In genomic region chr14:42047421-42048045, GRCh38 we compare ENCODE assay signal across 18 cellular contexts.
DNase-seq lines count a peak whose midpoint lies in the region; ATAC-seq and TF ChIP-seq lines count a peak whose summit lies in the region.
"Had no signal": no experiment of that assay in that cellular context is flagged by ENCODE, and none has a peak within 500 bp of the region (broad histone marks: within the 10 kb centered on the region; RNA-seq: fewer than 3 reads in every experiment).

No MANE protein-coding gene starts in this region.

- H3K27me3 ChIP-seq in Karpas-422 (ENCODE audit: low read length): no peaks in the 10 kb centered on the region
- H3K27me3 ChIP-seq in RWPE2 (ENCODE audit: insufficient read depth, poor library complexity, severe bottlenecking): peaks cover 6% of the 10 kb centered on the region
- H3K27me3 ChIP-seq in smooth muscle cell (ENCODE audit: low read depth): no peaks in the 10 kb centered on the region
- H3K27me3 ChIP-seq: brain microvascular endothelial cell, left lung had no signal

- peaks cover 4% of the 10 kb centered on the region for H3F3A ChIP-seq in smooth muscle cell (ENCODE audit: low read depth)

- no peak overlapping the region for H3K27ac ChIP-seq in Karpas-422 (ENCODE audit: low read length)
- H3K27ac ChIP-seq in RWPE2 (ENCODE audit: poor library complexity, severe bottlenecking): no peak overlapping the region
- peak overlapping the region; percentile 33 for H3K27ac ChIP-seq in smooth muscle cell (ENCODE audit: low read depth)
- H3K27ac ChIP-seq: brain microvascular endothelial cell, GM23248, left lung had no signal

- 20% methylated on average over 3 of the region's 3 CpGs for WGBS in smooth muscle cell (ENCODE audit: low lambda C conversion rate)

- TF ChIP-seq CTCF in RWPE2 (IDR thresholded peaks at IDR 0.05; ENCODE audit: poor library complexity, severe bottlenecking) (no peak), cardiac fibroblast (IDR thresholded peaks at IDR 0.05; ENCODE audit: low read depth, low read length) (no peak), smooth muscle cell (IDR thresholded peaks at IDR 0.05; ENCODE audit: borderline replicate concordance, insufficient read depth, poor library complexity, severe bottlenecking) (no peak)

- no peak overlapping the region for H3K4me3 ChIP-seq in Karpas-422 (ENCODE audit: low read length)
- H3K4me3 ChIP-seq in RWPE2 (ENCODE audit: severe bottlenecking): no peak overlapping the region
- no peak overlapping the region for H3K4me3 ChIP-seq in cardiac fibroblast (replicated peaks in 1 of 2; ENCODE audit: low read depth in 2 of 2, low read length in 2 of 2)
- no peak overlapping the region for H3K4me3 ChIP-seq in smooth muscle cell
- H3K4me3 ChIP-seq: GM23248, left lung had no signal

- H3K36me3 ChIP-seq in Karpas-422 (ENCODE audit: insufficient read depth, low read length) (no peaks in the 10 kb centered on the region), RWPE2 (ENCODE audit: low read depth) (no peaks in the 10 kb centered on the region), smooth muscle cell (ENCODE audit: low read depth) (no peaks in the 10 kb centered on the region)
- H3K36me3 ChIP-seq: brain microvascular endothelial cell, left lung had no signal

- no peak for TF ChIP-seq POLR2A in erythroblast (IDR thresholded peaks at IDR 0.05; ENCODE audit: low read length)

- H3K4me2 ChIP-seq in Karpas-422 (ENCODE audit: low read depth, low read length, poor library complexity, severe bottlenecking) (no peak overlapping the region), smooth muscle cell (peak overlapping the region; percentile 32)

- H3K79me2 ChIP-seq in Karpas-422 (ENCODE audit: low read length) (no peaks in the 10 kb centered on the region), smooth muscle cell (ENCODE audit: low read depth) (no peaks in the 10 kb centered on the region)

- DNase-seq in Karpas-422 (no peak), RWPE2 (ENCODE audit: low spot score) (no peak), cardiac fibroblast (ENCODE audit: low read depth in 2 of 2) (peak; percentile 1 to 29), smooth muscle cell (lab: John Stamatoyannopoulos, UW; ENCODE audit: unreplicated experiment) (no peak), erythroblast (lab: John Stamatoyannopoulos, UW) (no peak), HPDE6-E6E7 (ENCODE audit: extremely low spot score) (no peak)
- DNase-seq in activated naive CD4-positive, alpha-beta T cell treated with anti-CD3 and anti-CD28 coated beads, Interleukin-2, amount 50 U/mL, for 16 hours: no peak
- DNase-seq: activated CD4-positive, CD25-positive, alpha-beta regulatory T cell treated with anti-CD3 and anti-CD28 coated beads, Interleukin-2, amount 50 U/mL, for 72 hours; activated naive CD4-positive, alpha-beta T cell treated with anti-CD3 and anti-CD28 coated beads for 36 hours; brain microvascular endothelial cell; GM23248; left lung; NCI-H1105 treated with DMSO at 0.1 percent for 48 hours; small intestine; SW 1271; trophoblast cell had no signal

- peaks cover 3% of the 10 kb centered on the region; the same call in 1 of the 2 replicates for H3K4me1 ChIP-seq in Karpas-422 (ENCODE audit: low read length)
- no peaks in the 10 kb centered on the region for H3K4me1 ChIP-seq in RWPE2 (ENCODE audit: insufficient read depth, poor library complexity, severe bottlenecking)
- H3K4me1 ChIP-seq in smooth muscle cell (ENCODE audit: low read depth): no peaks in the 10 kb centered on the region
- H3K4me1 ChIP-seq: left lung had no signal

- no peak overlapping the region for H3K9ac ChIP-seq in Karpas-422 (ENCODE audit: low read length)
- no peak overlapping the region for H3K9ac ChIP-seq in smooth muscle cell (ENCODE audit: low read depth)
- H3K9ac ChIP-seq: GM23248 had no signal

- H3K9me2 ChIP-seq in Karpas-422 (replicated peaks; ENCODE audit: insufficient read depth, low read length): no peaks in the 10 kb centered on the region

- H3K9me3 ChIP-seq in Karpas-422 (ENCODE audit: low read length) (no peaks in the 10 kb centered on the region), RWPE2 (ENCODE audit: severe bottlenecking) (no peaks in the 10 kb centered on the region), smooth muscle cell (replicated peaks; ENCODE audit: low read depth) (no peaks in the 10 kb centered on the region)
- H3K9me3 ChIP-seq: left lung had no signal

- H4K20me1 ChIP-seq in Karpas-422 (ENCODE audit: insufficient read depth, low read depth, low read length): no peaks in the 10 kb centered on the region
- H4K20me1 ChIP-seq in smooth muscle cell (ENCODE audit: low read depth): no peaks in the 10 kb centered on the region

- H2AFZ ChIP-seq in Karpas-422 (ENCODE audit: low read length) (peak overlapping the region; percentile 91), smooth muscle cell (ENCODE audit: low read depth) (no peak overlapping the region)
- H2AFZ ChIP-seq: GM23248 had no signal

- ATAC-seq in RWPE2 (ENCODE audit: low read depth) (0 out of 3 replicates have a peak, but pooled peaks have one; percentile 21), HG03432 (IDR thresholded peaks at IDR 0.05; ENCODE audit: unreplicated experiment) (no peak)
- ATAC-seq: left lung; stimulated activated memory B cell treated with anti-CD40 and anti-IgM and Interleukin-4, amounts not matched to agents 10 μg/mL and 1 μg/mL and 100 μg/mL, for 72 hours had no signal

Comparison
In these comparisons a context has a peak if more than half of its experiments do, and no peak if none do; other contexts are left out.
1. DNase-seq: peak in cardiac fibroblast (2 of 2); none in Karpas-422 (single experiment), RWPE2 (single experiment), smooth muscle cell (single experiment), activated naive CD4-positive, alpha-beta T cell treated with anti-CD3 and anti-CD28 coated beads, Interleukin-2, amount 50 U/mL, for 16 hours (single experiment), erythroblast (0 of 2) and HPDE6-E6E7 (single experiment).